9 cellular contexts compared by ENCODE assay signal in the genomic region with DNA sequence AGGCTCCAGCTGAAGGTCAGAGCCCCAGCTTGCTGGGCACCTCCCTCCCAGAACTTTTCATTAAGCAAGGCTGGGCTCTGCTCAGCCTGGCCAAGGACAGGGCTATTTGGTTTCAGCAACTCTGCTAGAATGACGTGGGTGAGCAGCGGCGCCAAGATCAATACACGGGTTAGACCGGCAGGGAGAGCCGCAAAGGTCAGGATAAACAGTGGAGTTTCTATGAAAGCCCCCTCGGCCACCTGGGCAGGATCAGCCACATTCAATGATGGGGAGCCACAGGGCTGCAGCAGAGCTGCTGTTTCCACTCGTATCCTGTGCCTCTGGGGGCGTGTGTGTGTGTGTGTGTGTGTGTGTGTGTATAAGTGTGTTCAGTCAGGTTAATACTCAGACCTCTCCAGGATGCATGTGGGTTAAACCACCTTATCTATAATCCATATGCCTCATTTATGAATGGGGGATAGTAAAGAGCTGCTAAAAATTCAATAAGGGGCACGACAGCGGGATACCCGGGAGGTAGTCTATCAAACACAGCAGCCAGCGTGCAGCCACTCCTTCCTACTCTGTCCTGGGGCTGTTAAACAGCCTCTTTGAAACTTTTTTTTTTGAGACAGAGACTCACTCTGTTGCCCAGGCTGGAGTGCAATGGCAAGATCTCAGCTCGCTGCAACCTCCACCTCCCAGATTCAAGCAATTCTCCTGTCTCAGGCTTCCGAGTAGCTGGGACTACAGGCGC.
DNase-seq lines count a peak whose midpoint lies in the region; ATAC-seq lines count a peak whose summit lies in the region.
"Had no signal": no experiment of that assay in that cellular context is flagged by ENCODE, and none has a peak within 500 bp of the region (broad histone marks: within the 10 kb centered on the region; RNA-seq: fewer than 3 reads in every experiment).

No MANE protein-coding gene starts in this region.

- peak overlapping the region; percentile 93 for H3K27ac Mint-ChIP-seq in activated naive CD8-positive, alpha-beta T cell treated with anti-CD3 and anti-CD28 coated beads, Interleukin-2, amount 50 U/mL, for 24 hours
- H3K27ac Mint-ChIP-seq in stimulated activated naive CD8-positive, alpha-beta T cell treated with anti-CD3 and anti-CD28 coated beads, Interleukin-15, amount 100 ng/mL, for 72 hours, result peak overlapping the region; percentile 34 to 88

- ATAC-seq in activated naive CD8-positive, alpha-beta T cell treated with anti-CD3 and anti-CD28 coated beads, Interleukin-2, amount 50 U/mL, for 24 hours, result peak; percentile 44
- peak; percentile 81 for ATAC-seq in stimulated activated naive CD8-positive, alpha-beta T cell treated with anti-CD3 and anti-CD28 coated beads, Interleukin-15, amount 100 ng/mL, for 72 hours
- ATAC-seq: K562 had no signal

- peaks cover 45% of the 10 kb centered on the region for H3K36me3 Mint-ChIP-seq in activated naive CD8-positive, alpha-beta T cell treated with anti-CD3 and anti-CD28 coated beads, Interleukin-2, amount 50 U/mL, for 24 hours (ENCODE audit: low read depth)

- DNase-seq in NCI-H1092 treated with DMSO at 0.1 percent for 48 hours (lab: John Stamatoyannopoulos, UW) (peak; percentile 24), left kidney (ENCODE audit: low read depth, low spot score) (peak; percentile 89), hepatic stellate cell (ENCODE audit: low spot score) (no peak), Kasumi-1 (lab: John Stamatoyannopoulos, UW) (no peak), ACHN (no peak), COR-L47 (lab: John Stamatoyannopoulos, UW) (no peak)
- peak; percentile 53 for DNase-seq in activated naive CD8-positive, alpha-beta T cell treated with anti-CD3 and anti-CD28 coated beads, Interleukin-2, amount 50 U/mL, for 24 hours
- DNase-seq in stimulated activated naive CD8-positive, alpha-beta T cell treated with anti-CD3 and anti-CD28 coated beads, Interleukin-15, amount 100 ng/mL, for 72 hours, result peak; percentile 27 to 62

- peak overlapping the region; percentile 51 for H3K4me3 Mint-ChIP-seq in activated naive CD8-positive, alpha-beta T cell treated with anti-CD3 and anti-CD28 coated beads, Interleukin-2, amount 50 U/mL, for 24 hours
- H3K4me3 Mint-ChIP-seq in stimulated activated naive CD8-positive, alpha-beta T cell treated with anti-CD3 and anti-CD28 coated beads, Interleukin-15, amount 100 ng/mL, for 72 hours, result peak overlapping the region; percentile 58 to 69

- H3K9me3 Mint-ChIP-seq in activated naive CD8-positive, alpha-beta T cell treated with anti-CD3 and anti-CD28 coated beads, Interleukin-2, amount 50 U/mL, for 24 hours, result no peaks in the 10 kb centered on the region
- H3K9me3 Mint-ChIP-seq in stimulated activated naive CD8-positive, alpha-beta T cell treated with anti-CD3 and anti-CD28 coated beads, Interleukin-15, amount 100 ng/mL, for 72 hours, result no peaks in the 10 kb centered on the region

- H3K4me1 Mint-ChIP-seq in activated naive CD8-positive, alpha-beta T cell treated with anti-CD3 and anti-CD28 coated beads, Interleukin-2, amount 50 U/mL, for 24 hours, result peaks cover 94% of the 10 kb centered on the region
- H3K4me1 Mint-ChIP-seq in stimulated activated naive CD8-positive, alpha-beta T cell treated with anti-CD3 and anti-CD28 coated beads, Interleukin-15, amount 100 ng/mL, for 72 hours, result peaks cover 94% of the 10 kb centered on the region

- in situ Hi-C loops in ACHN (cut with HindIII; ENCODE audit: low pct_ligation_motif_present, low pct_unique_long_range_greater_than_20kb, low sequenced_read_pairs), result no loop called here

- no peaks in the 10 kb centered on the region for H3K27me3 Mint-ChIP-seq in activated naive CD8-positive, alpha-beta T cell treated with anti-CD3 and anti-CD28 coated beads, Interleukin-2, amount 50 U/mL, for 24 hours
- H3K27me3 Mint-ChIP-seq in stimulated activated naive CD8-positive, alpha-beta T cell treated with anti-CD3 and anti-CD28 coated beads, Interleukin-15, amount 100 ng/mL, for 72 hours, result no peaks in the 10 kb centered on the region

Comparison
In these comparisons a context has a peak if more than half of its experiments do, and no peak if none do; other contexts are left out.
1. DNase-seq: peak in NCI-H1092 treated with DMSO at 0.1 percent for 48 hours (single experiment), activated naive CD8-positive, alpha-beta T cell treated with anti-CD3 and anti-CD28 coated beads, Interleukin-2, amount 50 U/mL, for 24 hours (single experiment), left kidney (single experiment) and stimulated activated naive CD8-positive, alpha-beta T cell treated with anti-CD3 and anti-CD28 coated beads, Interleukin-15, amount 100 ng/mL, for 72 hours (2 of 2); none in hepatic stellate cell (single experiment), Kasumi-1 (0 of 2), ACHN (single experiment) and COR-L47 (single experiment).